In genomic region chr15:98174286-98174685, GRCh38 we compare ENCODE assay signal across 14 cellular contexts.
DNase-seq lines count a peak whose midpoint lies in the region; ATAC-seq, FAIRE-seq and TF ChIP-seq lines count a peak whose summit lies in the region.
"Had no signal": no experiment of that assay in that cellular context is flagged by ENCODE, and none has a peak within 500 bp of the region (broad histone marks: within the 10 kb centered on the region; RNA-seq: fewer than 3 reads in every experiment).

No MANE protein-coding gene starts in this region.

- ATAC-seq in left colon (peak; percentile 88), left lung (no peak)
- ATAC-seq: GM12878 had no signal

- no peaks in the 10 kb centered on the region for H3K36me3 ChIP-seq in left lung
- H3K36me3 ChIP-seq: esophagus squamous epithelium, SJSA1, thyroid gland had no signal

- no peaks in the 10 kb centered on the region for H3K4me1 ChIP-seq in left lung
- H3K4me1 ChIP-seq: esophagus squamous epithelium, SJSA1, thyroid gland had no signal

- peaks cover 0 to 36% of the 10 kb centered on the region in 2 donors for H3K27me3 ChIP-seq in left lung
- H3K27me3 ChIP-seq: thyroid gland had no signal

- intact Hi-C loops in left colon (cut with DNase I, micrococcal nuclease): no loop called here
- intact Hi-C loops in left lung (cut with DNase I): no loop called here

- DNase-seq in DMS153 (lab: John Stamatoyannopoulos, UW) (peak; percentile 0), DMS153 treated with DMSO at 0.1 percent for 48 hours (lab: John Stamatoyannopoulos, UW; ENCODE audit: unreplicated experiment) (no peak), HTR-8/SVneo (ENCODE audit: insufficient read length, low spot score) (peak; percentile 7), RWPE1 (ENCODE audit: low spot score) (peak; percentile 16), left colon (peak in 1 of 2 donors; percentile 31), superior temporal gyrus (ENCODE audit: extremely low spot score) (no peak), NCI-H510A (lab: John Stamatoyannopoulos, UW) (no peak), left lung (no peak)
- DNase-seq: esophagus squamous epithelium, thyroid gland had no signal

- no peak for FAIRE-seq in HTR-8/SVneo (lab: Jason Lieb, UNC)
- FAIRE-seq: colon, D721Med, GM12878 had no signal

- TF ChIP-seq CTCF in RWPE1 (conservative IDR thresholded peaks at IDR 0.05; ENCODE audit: low read depth) (no peak), left lung (IDR thresholded peaks at IDR 0.05) (no peak)

- POLR2A ChIA-PET in RWPE1 (lab: Yijun Ruan, JAX; ENCODE audit: low non-redundant PET): no interaction called here

- H3K9me3 ChIP-seq in left lung: no peaks in the 10 kb centered on the region
- H3K9me3 ChIP-seq: esophagus squamous epithelium, SJSA1, thyroid gland had no signal

- H3K27ac ChIP-seq in RWPE1: no peak overlapping the region
- no peak overlapping the region for H3K27ac ChIP-seq in left lung
- H3K27ac ChIP-seq: esophagus squamous epithelium, SJSA1, thyroid gland had no signal

- no peak overlapping the region for H3K4me3 ChIP-seq in left lung
- H3K4me3 ChIP-seq: esophagus squamous epithelium, GM12878, SJSA1, thyroid gland had no signal

- CTCF ChIA-PET in RWPE1 (lab: Yijun Ruan, JAX): interaction anchor here (0.5 to 0.7 kb wide), 3 partner anchors 335 to 1053 kb away, joined by 3 read pairs; no protein-coding TSS in a partner anchor

Comparison
In these comparisons a context has a peak if more than half of its experiments do, and no peak if none do; other contexts are left out.
1. DNase-seq: peak in DMS153 (single experiment), HTR-8/SVneo (single experiment) and RWPE1 (single experiment); none in DMS153 treated with DMSO at 0.1 percent for 48 hours (single experiment), superior temporal gyrus (single experiment), NCI-H510A (single experiment) and left lung (0 of 2).